In the genomic region with DNA sequence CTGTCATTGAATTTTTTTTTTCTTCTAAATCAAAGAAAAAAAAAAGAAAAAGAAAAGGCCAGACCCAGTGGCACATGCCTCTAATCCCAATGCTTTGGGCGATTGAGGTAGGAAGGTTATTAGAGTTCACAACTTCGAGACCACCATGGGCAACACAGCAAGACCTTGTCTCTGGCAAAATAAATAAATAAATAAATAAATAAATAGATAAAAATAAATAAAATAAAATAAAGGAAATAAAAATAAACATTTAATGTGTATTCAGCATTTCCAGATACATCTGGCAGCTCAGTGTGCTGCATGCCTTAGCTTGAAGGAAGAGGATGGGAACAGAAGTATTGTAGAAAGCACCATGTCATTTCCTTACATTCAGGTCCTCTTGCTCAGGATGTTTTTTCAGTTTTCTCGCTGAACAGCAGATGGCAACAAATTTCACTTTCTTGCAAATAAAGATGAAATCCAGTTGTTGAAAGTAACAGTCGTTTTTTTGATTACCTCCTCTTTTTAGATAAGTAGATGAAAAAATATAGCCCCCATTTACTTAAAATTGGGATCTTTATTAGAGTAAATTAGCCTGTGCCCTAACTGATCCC, we compare ENCODE assay signal across 10 cellular contexts. TPM values are rescaled to one million over a fixed set of nuclear protein-coding genes. Genes with fewer than 3 reads are reported as not detected.
DNase-seq lines count a peak whose midpoint lies in the region; ATAC-seq, FAIRE-seq and TF ChIP-seq lines count a peak whose summit lies in the region.
"Had no signal": no experiment of that assay in that cellular context is flagged by ENCODE, and none has a peak within 500 bp of the region (broad histone marks: within the 10 kb centered on the region; RNA-seq: fewer than 3 reads in every experiment).

No MANE protein-coding gene starts in this region.

- peak overlapping the region; percentile 42; the same call in 1 of the 2 replicates for H3K4me2 ChIP-seq in OCI-LY7 (ENCODE audit: low read length)

- H3K27me3 Mint-ChIP-seq in neural crest cell (ENCODE audit: low read depth) = peaks cover 39% of the 10 kb centered on the region

- intact Hi-C loops in OCI-LY7 (cut with micrococcal nuclease; ENCODE audit: unreplicated experiment) = loop anchor here (1.0 to 2.0 kb wide), 2 partner anchors 35 to 100 kb away; no protein-coding TSS in a partner anchor

- H3K27ac Mint-ChIP-seq in neural crest cell (ENCODE audit: unreplicated experiment) = no peak overlapping the region
- H3K27ac Mint-ChIP-seq: T-helper 1 cell treated with Interleukin-12 subunit alpha and Interleukin-12 subunit beta and Interleukin-4 antibody, amounts not matched to agents 30 μg/mL and 1 μg/mL, for 36 hours had no signal

- DNase-seq in D721Med (ENCODE audit: insufficient read length, low spot score) = no peak
- DNase-seq in HCEC 1CT = peak; percentile 59
- peak; percentile 84 for DNase-seq in OCI-LY7 (ENCODE audit: low spot score)
- DNase-seq in effector CD4-positive, alpha-beta T cell = peak; percentile 17
- no peak for DNase-seq in neural crest cell (ENCODE audit: low read depth, low spot score)

- TF ChIP-seq CTCF in D721Med (IDR thresholded peaks at IDR 0.05; ENCODE audit: insufficient read depth, missing control alignments) = peak; percentile 49
- peak; percentile 80 for TF ChIP-seq CTCF in OCI-LY7 (conservative IDR thresholded peaks at IDR 0.05; ENCODE audit: low read length)
- peak; percentile 66 for TF ChIP-seq CTCF in neural crest cell (conservative IDR thresholded peaks at IDR 0.05)

- no peaks in the 10 kb centered on the region for H4K20me1 ChIP-seq in OCI-LY7 (ENCODE audit: insufficient read depth, low read length)

- no peaks in the 10 kb centered on the region for H3K36me3 Mint-ChIP-seq in neural crest cell (ENCODE audit: low read depth)

- FAIRE-seq in D721Med (lab: Jason Lieb, UNC) = no peak

- no peaks in the 10 kb centered on the region for H3K79me2 ChIP-seq in OCI-LY7 (ENCODE audit: insufficient read depth, low read depth, low read length)

- POLR2A ChIA-PET in OCI-LY7 (lab: Charles Lee) = no interaction called here

- H3K4me1 Mint-ChIP-seq in neural crest cell = peaks cover 6% of the 10 kb centered on the region

- peaks cover 2% of the 10 kb centered on the region for H3K9me3 Mint-ChIP-seq in neural crest cell
- H3K9me3 Mint-ChIP-seq: T-helper 1 cell treated with Interleukin-12 subunit alpha and Interleukin-12 subunit beta and Interleukin-4 antibody, amounts not matched to agents 30 μg/mL and 1 μg/mL, for 36 hours had no signal

- CTCF ChIA-PET in OCI-LY7 (lab: Charles Lee; ENCODE audit: unreplicated experiment) = no interaction called here

- peaks cover 5% of the 10 kb centered on the region for H3K4me1 ChIP-seq in OCI-LY7 (ENCODE audit: insufficient read depth, low read length, poor library complexity, severe bottlenecking)

- H3K36me3 ChIP-seq in OCI-LY7 (ENCODE audit: insufficient read depth, low read length) = no peaks in the 10 kb centered on the region

- no peaks in the 10 kb centered on the region for H3K9me3 ChIP-seq in OCI-LY7 (ENCODE audit: low read length)

- no peak for ATAC-seq in GM21576 (IDR thresholded peaks at IDR 0.05; ENCODE audit: unreplicated experiment)
- ATAC-seq in HG02852 (IDR thresholded peaks at IDR 0.05; ENCODE audit: unreplicated experiment) = no peak
- no peak for ATAC-seq in HG03175 (IDR thresholded peaks at IDR 0.05; ENCODE audit: unreplicated experiment)

- peak overlapping the region; percentile 79; the same call in 1 of the 2 replicates for H2AFZ ChIP-seq in OCI-LY7 (ENCODE audit: low read length)

- H3K9me2 ChIP-seq in OCI-LY7 (ENCODE audit: insufficient read depth, low read length) = no peaks in the 10 kb centered on the region

- no TSS peak for BruUV-seq in OCI-LY7 (replicated peaks; lab: Mats Ljungman, UMichigan)

- no peak overlapping the region for H3K27ac ChIP-seq in OCI-LY7 (ENCODE audit: low read depth, low read length, poor library complexity, severe bottlenecking)
- H3K27ac ChIP-seq: skin epidermis had no signal

- no peak overlapping the region for H3K4me3 Mint-ChIP-seq in neural crest cell
- H3K4me3 Mint-ChIP-seq: T-helper 1 cell treated with Interleukin-12 subunit alpha and Interleukin-12 subunit beta and Interleukin-4 antibody, amounts not matched to agents 30 μg/mL and 1 μg/mL, for 36 hours had no signal

- no peak overlapping the region for H3K4me3 ChIP-seq in OCI-LY7 (ENCODE audit: low read depth, low read length, poor library complexity, severe bottlenecking)
- H3K4me3 ChIP-seq: skin epidermis had no signal

RNA-seq across cellular contexts. Expression of a gene that starts 25.7 kb away (rescaled TPM):
- total RNA-seq in OCI-LY7 (2014; rRNA removed; shearing (Covaris generic)) = not detected in 2 replicates
- total RNA-seq in OCI-LY7 (2022) = not detected in 2 replicates
- total RNA-seq in neural crest cell = 0.27 and 0.77 TPM in 2 replicates

Comparison
In these comparisons a context has a peak if more than half of its experiments do, and no peak if none do; other contexts are left out.
1. DNase-seq: peak in HCEC 1CT (single experiment), OCI-LY7 (single experiment) and effector CD4-positive, alpha-beta T cell (single experiment); none in D721Med (single experiment) and neural crest cell (single experiment).
2. Peak in every context shown above with its lines, with median percentiles within 50 percentile points of each other: CTCF ChIP-seq.